In genomic region chr13:106099765-106100164, GRCh38 we compare ENCODE assay signal across 2 cellular contexts.
TF ChIP-seq lines count a peak whose summit lies in the region.

No MANE protein-coding gene starts in this region.

TF ChIP-seq in WTC11, 78 proteins besides CTCF, POLR2A, EP300 and RAD21:
- TF ChIP-seq ZNF281 (CRISPR knock-in tag; IDR thresholded peaks at IDR 0.05), result no peak
- peak; percentile 73; the same call in 1 of the 2 replicates for TF ChIP-seq ZNF532 (CRISPR knock-in tag; IDR thresholded peaks at IDR 0.05; ENCODE audit: borderline replicate concordance)

TF ChIP-seq in SK-N-SH, 30 proteins besides CTCF, POLR2A, EP300 and RAD21 (continued from another document):
- TF ChIP-seq ZBTB33 (IDR thresholded peaks at IDR 0.05; ENCODE audit: borderline replicate concordance, low read depth) (no peak), RFX5 (IDR thresholded peaks at IDR 0.05; ENCODE audit: low read length) (no peak), NRF1 (IDR thresholded peaks at IDR 0.05; ENCODE audit: low read depth, low read length) (no peak), TCF12 (IDR thresholded peaks at IDR 0.05) (no peak), TEAD4 (IDR thresholded peaks at IDR 0.05; ENCODE audit: borderline replicate concordance, insufficient read depth) (no peak), SMC3 (IDR thresholded peaks at IDR 0.05; ENCODE audit: low read depth, low read length) (no peak)
TF ChIP-seq in SK-N-SH: peak in this region for 0.
